8 cellular contexts compared by ENCODE assay signal in the genomic region with DNA sequence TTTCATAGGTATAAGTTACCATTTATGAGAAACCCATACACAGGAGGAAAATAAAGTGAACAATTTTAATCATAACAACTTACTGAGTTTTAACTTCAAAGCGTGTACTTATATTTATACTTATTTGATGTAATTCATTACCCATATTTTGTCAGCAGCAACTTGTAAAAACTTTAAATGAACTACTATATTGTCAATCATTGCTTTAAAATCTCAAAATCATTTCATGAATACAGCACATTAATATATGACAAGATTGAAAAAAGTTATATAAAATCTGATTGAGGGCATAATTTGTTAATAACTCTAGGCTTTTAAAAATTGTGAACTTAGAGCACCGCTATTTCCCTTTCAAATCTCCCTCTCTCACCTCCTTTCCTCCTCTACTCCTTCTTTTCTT.
"Had no signal": no experiment of that assay in that cellular context is flagged by ENCODE, and none has a peak within 500 bp of the region (broad histone marks: within the 10 kb centered on the region; RNA-seq: fewer than 3 reads in every experiment).

No MANE protein-coding gene starts in this region.

- H3K27ac Mint-ChIP-seq: GM23338, H9, IgD-negative memory B cell had no signal

- H3K4me3 Mint-ChIP-seq: GM23338, H9, IgD-negative memory B cell had no signal

- ATAC-seq: GM23338, HepG2 had no signal

- FAIRE-seq: H1, H54, HepG2 had no signal

- DNase-seq: H9, HCEC 1CT had no signal

- H3K4me3 ChIP-seq: GM23338 had no signal

- H3K27ac ChIP-seq: HL-60 had no signal

- H3K27me3 Mint-ChIP-seq: IgD-negative memory B cell had no signal

- H3K9me3 Mint-ChIP-seq: GM23338, H9 had no signal
